ENCODE assay signal across 27 cellular contexts in the genomic region with DNA sequence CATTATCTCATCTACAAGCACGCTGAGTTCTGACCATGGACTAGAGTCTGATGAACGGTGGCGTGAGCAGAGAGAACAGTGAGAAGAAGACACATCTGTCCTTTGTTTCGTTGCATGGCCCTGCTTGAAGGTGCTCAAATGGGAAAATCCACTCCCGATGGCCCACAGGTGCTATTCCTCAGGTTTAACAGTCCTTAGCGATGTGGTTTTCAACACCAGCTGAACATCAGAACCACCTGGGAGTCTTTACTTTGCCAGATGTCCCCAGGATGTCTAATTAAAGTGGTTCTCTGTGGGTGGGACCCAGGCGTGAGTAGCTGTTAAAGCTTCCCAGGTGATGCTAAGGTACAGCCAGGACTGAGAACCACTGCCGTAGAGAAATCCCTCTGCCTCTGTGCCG. TPM values are rescaled to one million over a fixed set of nuclear protein-coding genes. Genes with fewer than 3 reads are reported as not detected.
"Had no signal": no experiment of that assay in that cellular context is flagged by ENCODE, and none has a peak within 500 bp of the region (broad histone marks: within the 10 kb centered on the region; RNA-seq: fewer than 3 reads in every experiment).

No MANE protein-coding gene starts in this region.

- H3K4me3 ChIP-seq: hepatocyte, lung, neural progenitor cell, right lobe of liver, skin epidermis, thoracic aorta had no signal

- H3K9me3 ChIP-seq: right lobe of liver, thoracic aorta had no signal

- H3K27ac Mint-ChIP-seq: activated T-cell treated with anti-CD3 and anti-CD28 coated beads, Interleukin-2, amount 50 U/mL, for 72 hours; brain; neural progenitor cell; T-helper 2 cell treated with Interferon-gamma antibody and Interleukin-4, amounts not matched to agents 5 μg/mL and 100 μg/mL, for 36 hours had no signal

- ATAC-seq: activated CD4-positive, CD25-positive, alpha-beta regulatory T cell treated with anti-CD3 and anti-CD28 coated beads, Interleukin-2, amount 50 U/mL, for 24 hours; activated T-cell treated with anti-CD3 and anti-CD28 coated beads, Interleukin-2, amount 50 U/mL, for 72 hours; esophagus mucosa; left lobe of liver; naive thymus-derived CD8-positive, alpha-beta T cell; right lobe of liver; stimulated activated effector memory CD8-positive, alpha-beta T cell treated with anti-CD3 and anti-CD28 coated beads, Interleukin-12 subunit alpha, Interleukin-12 subunit beta, amount 100 ng/mL, for 72 hours; T-cell had no signal

- H3K9ac ChIP-seq: neural progenitor cell had no signal

- H3K27ac ChIP-seq: hepatocyte, neural progenitor cell, right lobe of liver, thoracic aorta, VCaP had no signal

- H3K36me3 ChIP-seq: neural progenitor cell, thoracic aorta had no signal

- H3K27me3 ChIP-seq: hepatocyte, neural progenitor cell, right lobe of liver had no signal

- H3K4me1 Mint-ChIP-seq: brain, neural progenitor cell had no signal

- H3K36me3 Mint-ChIP-seq: brain; neural progenitor cell; stimulated activated effector memory CD8-positive, alpha-beta T cell treated with anti-CD3 and anti-CD28 coated beads, Interleukin-12 subunit alpha, Interleukin-12 subunit beta, amount 100 ng/mL, for 72 hours had no signal

- H3K4me3 Mint-ChIP-seq: activated CD4-positive, alpha-beta T cell treated with anti-CD3 and anti-CD28 coated beads, Interleukin-2, amount 10 ng/mL, durations not matched to agents 7 days and 5 days; activated T-cell treated with anti-CD3 and anti-CD28 coated beads, Interleukin-2, amount 50 U/mL, for 72 hours; brain; neural progenitor cell; stimulated activated effector memory CD8-positive, alpha-beta T cell treated with anti-CD3 and anti-CD28 coated beads, Interleukin-12 subunit alpha, Interleukin-12 subunit beta, amount 100 ng/mL, for 72 hours; T-helper 2 cell treated with Interferon-gamma antibody and Interleukin-4, amounts not matched to agents 5 μg/mL and 100 μg/mL, for 36 hours had no signal

- DNase-seq: activated CD4-positive, alpha-beta T cell treated with anti-CD3 and anti-CD28 coated beads, Interleukin-2, amount 10 ng/mL, durations not matched to agents 7 days and 5 days; activated effector memory CD4-positive, alpha-beta T cell treated with Interleukin-2 at 50 U/mL for 16 hours; activated naive CD4-positive, alpha-beta T cell treated with anti-CD3 and anti-CD28 coated beads, Interleukin-2, amount 50 U/mL, for 16 hours; activated T-cell treated with anti-CD3 and anti-CD28 coated beads, Interleukin-2, amount 50 U/mL, for 72 hours; aorta; caudate nucleus; effector memory CD4-positive, alpha-beta T cell; foreskin melanocyte; immature natural killer cell; posterior cingulate gyrus; right lobe of liver; stimulated activated CD4-positive, alpha-beta T cell treated with anti-CD3 and anti-CD28 coated beads, Interleukin-1b, Interleukin-23, amount 100 ng/mL, for 48 hours; T-cell had no signal

- H3K27me3 Mint-ChIP-seq: activated CD4-positive, alpha-beta T cell treated with anti-CD3 and anti-CD28 coated beads, Interleukin-2, amount 10 ng/mL, durations not matched to agents 7 days and 5 days; T-cell had no signal

- H3K4me1 ChIP-seq: neural progenitor cell, right lobe of liver had no signal

- H3K9me3 Mint-ChIP-seq: activated T-cell treated with anti-CD3 and anti-CD28 coated beads, Interleukin-2, amount 50 U/mL, for 72 hours; brain; immature natural killer cell; naive thymus-derived CD8-positive, alpha-beta T cell; neural progenitor cell; stimulated activated effector memory CD8-positive, alpha-beta T cell treated with anti-CD3 and anti-CD28 coated beads, Interleukin-12 subunit alpha, Interleukin-12 subunit beta, amount 100 ng/mL, for 72 hours; T-cell; T-helper 2 cell treated with Interferon-gamma antibody and Interleukin-4, amounts not matched to agents 5 μg/mL and 100 μg/mL, for 36 hours had no signal

RNA-seq across cellular contexts. Expression of a gene that starts 13.0 kb away (rescaled TPM):
- total RNA-seq: endothelial cell of umbilical vein had no signal
